Comparison of ENCODE assay signal across 16 cellular contexts in genomic region chr3:123083446-123084124, GRCh38. TPM values are rescaled to one million over a fixed set of nuclear protein-coding genes. Genes with fewer than 3 reads are reported as not detected.
DNase-seq lines count a peak whose midpoint lies in the region; ATAC-seq and TF ChIP-seq lines count a peak whose summit lies in the region.
"Had no signal": no experiment of that assay in that cellular context is flagged by ENCODE, and none has a peak within 500 bp of the region (broad histone marks: within the 10 kb centered on the region; RNA-seq: fewer than 3 reads in every experiment).

No MANE protein-coding gene starts in this region.

- no peak overlapping the region for H2AFZ ChIP-seq in GM23248

- H3K79me2 ChIP-seq in GM23248 (ENCODE audit: insufficient read depth): peaks cover 96% of the 10 kb centered on the region

- H4K20me1 ChIP-seq in GM23248 (ENCODE audit: insufficient read depth): peaks cover 23% of the 10 kb centered on the region

- ATAC-seq in esophagus mucosa: no peak

- H3K4me3 ChIP-seq in GM23248 (no peak overlapping the region), fibroblast of the aortic adventitia (ENCODE audit: low read depth, low read length) (no peak overlapping the region)
- H3K4me3 ChIP-seq: colonic mucosa, esophagus muscularis mucosa had no signal

- H3K36me3 ChIP-seq in GM23248 (ENCODE audit: low read depth): no peaks in the 10 kb centered on the region
- H3K36me3 ChIP-seq: colonic mucosa, esophagus muscularis mucosa had no signal

- TF ChIP-seq CTCF in fibroblast of the aortic adventitia (IDR thresholded peaks at IDR 0.05; ENCODE audit: insufficient read depth, low read length): no peak

- H3K27ac ChIP-seq in GM23248: no peak overlapping the region
- H3K27ac ChIP-seq: colonic mucosa had no signal

- 39 to 48% methylated on average over 7 of the region's 7 CpGs for WGBS in GM23248 (ENCODE audit: low coverage in 1 of 2, low lambda C conversion rate in 2 of 2, missing lambda C conversion rate in 2 of 2), 2 experiments

- no peak overlapping the region for H3K4me2 ChIP-seq in GM23248 (ENCODE audit: unreplicated experiment)

- DNase-seq in GM23248 (peak; percentile 49), SK-MEL-5 (ENCODE audit: low read depth, low spot score) (peak; percentile 75), fibroblast of the aortic adventitia (ENCODE audit: low read depth) (peak; percentile 87), pons (ENCODE audit: low spot score) (peak; percentile 25), hippocampal formation (lab: John Stamatoyannopoulos, UW) (no peak), OCI-M2 (lab: John Stamatoyannopoulos, UW; ENCODE audit: unreplicated experiment) (no peak)
- DNase-seq in NK-92 treated with Interleukin-12 subunit alpha and Interleukin-12 subunit beta, amount 100 ng/mL, for 24 hours (lab: John Stamatoyannopoulos, UW): no peak
- DNase-seq: activated CD4-positive, CD25-positive, alpha-beta regulatory T cell; activated T-cell treated with anti-CD3 and anti-CD28 coated beads, Interleukin-2, amount 50 U/mL, for 1 hour; AML-193; colonic mucosa; DMS153 had no signal

- no peaks in the 10 kb centered on the region for H3K9me2 ChIP-seq in GM23248 (ENCODE audit: insufficient read depth)

- no peaks in the 10 kb centered on the region for H3K9me3 ChIP-seq in GM23248 (ENCODE audit: low read depth)
- H3K9me3 ChIP-seq: colonic mucosa, esophagus muscularis mucosa had no signal

- in situ Hi-C loops in GM23248 (cut with MboI) (no loop called here), SK-MEL-5 (cut with HindIII; ENCODE audit: low pct_unique_long_range_greater_than_20kb, low sequenced_read_pairs) (no loop called here)

- H3K4me1 ChIP-seq in GM23248 (ENCODE audit: insufficient read depth): peaks cover 63% of the 10 kb centered on the region
- H3K4me1 ChIP-seq: colonic mucosa had no signal

- H3F3A ChIP-seq in GM23248 (ENCODE audit: insufficient read depth): peaks cover 26% of the 10 kb centered on the region

- H3K27me3 ChIP-seq in GM23248 (replicated peaks; ENCODE audit: insufficient read depth): no peaks in the 10 kb centered on the region
- H3K27me3 ChIP-seq: colonic mucosa, esophagus muscularis mucosa had no signal

- H3K9ac ChIP-seq in GM23248: no peak overlapping the region
- H3K9ac ChIP-seq: parathyroid adenoma had no signal

RNA-seq across cellular contexts. Expression of gene PDIA5, which starts 16.8 kb away (rescaled TPM):
- 39.5 and 49.1 TPM in 2 replicates for total RNA-seq in GM23248 (2014; rRNA removed; shearing (Covaris generic))
- polyA plus RNA-seq in GM23248 (2016; fragmentation: Nextera tagmentation; extraction: Ambion mirVana): 57.3 and 60.2 TPM in 2 replicates
- 31.4 and 33.4 TPM in 2 replicates for total RNA-seq in SK-MEL-5 (2014; rRNA removed; shearing (Covaris generic))
- polyA plus RNA-seq in SK-MEL-5 (2015; cell fraction: cytosol; rRNA removed): 51.4 and 53.4 TPM in 2 replicates
- 53.0 and 57.9 TPM in 2 replicates for polyA plus RNA-seq in SK-MEL-5 (2015; cell fraction: nucleus; rRNA removed)
- total RNA-seq in fibroblast of the aortic adventitia (ENCODE audit: low replicate concordance) (43.9 and 59.1 TPM in 2 replicates), esophagus mucosa (6.7 TPM)

RNA-seq across cellular contexts. Expression of gene SEMA5B, which starts 56.0 kb away (rescaled TPM):
- not detected in 2 replicates for total RNA-seq in GM23248 (2014; rRNA removed; shearing (Covaris generic))
- polyA plus RNA-seq in GM23248 (2016; fragmentation: Nextera tagmentation; extraction: Ambion mirVana): not detected in 2 replicates
- not detected in 2 replicates for total RNA-seq in SK-MEL-5 (2014; rRNA removed; shearing (Covaris generic))
- not detected in 2 replicates for polyA plus RNA-seq in SK-MEL-5 (2015; cell fraction: cytosol; rRNA removed)
- polyA plus RNA-seq in SK-MEL-5 (2015; cell fraction: nucleus; rRNA removed): not detected in 2 replicates
- 0.18 and 0.41 TPM in 2 replicates for total RNA-seq in fibroblast of the aortic adventitia (ENCODE audit: low replicate concordance)
- not detected for total RNA-seq in esophagus mucosa
- total RNA-seq: HT-29 had no signal

Comparison
In these comparisons a context has a peak if more than half of its experiments do, and no peak if none do; other contexts are left out.
1. DNase-seq: peak in GM23248 (single experiment), SK-MEL-5 (single experiment), fibroblast of the aortic adventitia (single experiment) and pons (single experiment); none in hippocampal formation (0 of 2), NK-92 treated with Interleukin-12 subunit alpha and Interleukin-12 subunit beta, amount 100 ng/mL, for 24 hours (single experiment) and OCI-M2 (single experiment).